8 cellular contexts compared by ENCODE assay signal in genomic region chr3:107429330-107430181, GRCh38. TPM values are rescaled to one million over a fixed set of nuclear protein-coding genes. Genes with fewer than 3 reads are reported as not detected.
A peak's percentile ranks its signal among the peaks of the same experiment; 100 is the strongest.
DNase-seq lines count a peak whose midpoint lies in the region; ATAC-seq and TF ChIP-seq lines count a peak whose summit lies in the region.

No MANE protein-coding gene starts in this region.

- H3K36me3 ChIP-seq in ectodermal cell (ENCODE audit: control insufficient read depth, insufficient read depth, low read length), result no peaks in the 10 kb centered on the region

- peaks cover 7% of the 10 kb centered on the region for H3K4me1 ChIP-seq in ectodermal cell (ENCODE audit: control insufficient read depth, insufficient read depth, low read length)

- peak; percentile 87 for TF ChIP-seq CTCF in AG09319 (IDR thresholded peaks at IDR 0.05; ENCODE audit: low read depth, low read length)
- TF ChIP-seq CTCF in lower leg skin (IDR thresholded peaks at IDR 0.05), result no peak

- H3K27me3 ChIP-seq in ectodermal cell (ENCODE audit: control insufficient read depth, insufficient read depth, low read length, poor library complexity, severe bottlenecking), result peaks cover 54% of the 10 kb centered on the region

- TF ChIP-seq POLR2A in lower leg skin (IDR thresholded peaks at IDR 0.05), result no peak

- intact Hi-C loops in lower leg skin (cut with DNase I; ENCODE audit: low total_unique reads), result loop anchor here (2.0 to 10.0 kb wide), 3 partner anchors 25 to 195 kb away; no protein-coding TSS in a partner anchor

- H3K9me3 ChIP-seq in ectodermal cell (ENCODE audit: control insufficient read depth, low read length), result no peaks in the 10 kb centered on the region

- 5 to 6% methylated on average over 37 of the region's 37 CpGs for WGBS in ectodermal cell, 2 experiments
- 8 to 14% methylated on average over 34 to 37 of the region's 37 CpGs for WGBS in lower leg skin, 2 donors

- ATAC-seq in GM18867 (IDR thresholded peaks at IDR 0.05; ENCODE audit: unreplicated experiment) (peak; percentile 62), HG03066 (IDR thresholded peaks at IDR 0.05; ENCODE audit: low read depth, unreplicated experiment) (peak; percentile 51)

- no peak overlapping the region for H3K27ac ChIP-seq in ectodermal cell (ENCODE audit: insufficient read depth, low read depth, low read length, poor library complexity, severe bottlenecking)

- DNase-seq in AG09319 (ENCODE audit: extremely low read depth, low read depth), result peak; percentile 75
- DNase-seq in NCI-H510A (lab: John Stamatoyannopoulos, UW), result peak; percentile 48
- DNase-seq in activated CD4-positive, alpha-beta T cell treated with anti-CD3 and anti-CD28 coated beads, Interleukin-2, amount 50 U/mL, for 4 hours, result peak; percentile 32 to 36
- DNase-seq in lower leg skin (ENCODE audit: low spot score in 2 of 2), result peak; percentile 52 to 92
- peak; percentile 56 to 58 for DNase-seq in stimulated activated CD4-positive, alpha-beta T cell treated with anti-CD3 and anti-CD28 coated beads, Interleukin-4, amount 100 ng/mL, for 48 hours (ENCODE audit: low read depth in 2 of 2)

- peak overlapping the region; percentile 50 for H3K4me3 ChIP-seq in ectodermal cell (ENCODE audit: insufficient read depth, low read depth, low read length)
- H3K4me3 ChIP-seq in lower leg skin (ENCODE audit: low read depth, poor library complexity, severe bottlenecking), result no peak overlapping the region

RNA-seq across cellular contexts. Expression of gene CCDC54, which starts 52.3 kb away (rescaled TPM):
- not detected for polyA plus RNA-seq in ectodermal cell (2013, experiment 1 of 4)
- not detected for polyA plus RNA-seq in ectodermal cell (2013, experiment 2 of 4)
- polyA plus RNA-seq in ectodermal cell (2013, experiment 3 of 4), result not detected
- polyA plus RNA-seq in ectodermal cell (2013, experiment 4 of 4), result not detected
- total RNA-seq in lower leg skin, result not detected
